ENCODE assay signal across 1 cellular context in genomic region chr2:207135801-207136457, GRCh38.
TF ChIP-seq lines count a peak whose summit lies in the region.

No MANE protein-coding gene starts in this region.

TF ChIP-seq in SK-N-SH treated with all-trans-retinoic acid at 6 μM for 48 hours, 23 proteins besides CTCF, POLR2A, EP300 and RAD21 (continued from another document):
- TF ChIP-seq PATZ1 (CRISPR knock-in tag; IDR thresholded peaks at IDR 0.05; ENCODE audit: borderline replicate concordance) = no peak
- TF ChIP-seq CSDC2 (CRISPR knock-in tag; IDR thresholded peaks at IDR 0.05) = no peak
- no peak for TF ChIP-seq TCF4 (CRISPR knock-in tag; IDR thresholded peaks at IDR 0.05; ENCODE audit: borderline replicate concordance)
- no peak for TF ChIP-seq ESRRG (CRISPR knock-in tag; IDR thresholded peaks at IDR 0.05)
- TF ChIP-seq PPARA (CRISPR knock-in tag; IDR thresholded peaks at IDR 0.05; ENCODE audit: borderline replicate concordance) = no peak
- TF ChIP-seq SNAI2 (CRISPR knock-in tag; IDR thresholded peaks at IDR 0.05) = no peak
